ENCODE assay signal across 28 cellular contexts in the genomic region with DNA sequence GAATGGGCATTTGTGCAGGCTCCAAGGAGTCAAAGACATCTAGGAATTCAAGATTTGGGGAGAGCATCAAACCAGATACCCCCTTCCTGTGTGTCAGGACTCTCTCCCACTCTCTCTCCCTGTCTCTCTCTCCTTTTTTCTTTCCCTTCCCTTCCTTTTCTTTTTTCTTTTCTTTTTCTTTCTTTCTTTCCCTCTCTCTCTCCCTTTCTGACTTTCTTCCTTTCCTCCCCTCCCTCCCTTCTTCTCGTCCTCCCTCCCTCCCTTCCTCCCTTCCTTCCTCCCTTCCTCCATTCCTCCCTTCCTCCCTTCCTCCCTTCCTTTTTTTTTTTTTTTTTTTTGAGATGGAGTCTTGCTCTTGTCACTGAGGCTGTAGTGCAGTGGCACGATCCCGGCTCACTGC.
"Had no signal": no experiment of that assay in that cellular context is flagged by ENCODE, and none has a peak within 500 bp of the region (broad histone marks: within the 10 kb centered on the region; RNA-seq: fewer than 3 reads in every experiment).

No MANE protein-coding gene starts in this region.

- H3K4me1 ChIP-seq: colonic mucosa, esophagus muscularis mucosa, esophagus squamous epithelium, foreskin keratinocyte, gastrocnemius medialis, gastroesophageal sphincter, heart right ventricle had no signal

- DNase-seq: colonic mucosa; cortex of kidney; dermis blood vessel endothelial cell; dorsolateral prefrontal cortex; effector CD4-positive, alpha-beta T cell; effector CD8-positive, alpha-beta T cell; effector memory CD4-positive, alpha-beta T cell; effector memory CD8-positive, alpha-beta T cell; endodermal cell; erythroblast; esophagus squamous epithelium; foreskin fibroblast; foreskin keratinocyte; foreskin melanocyte; gastrocnemius medialis; glutamatergic neuron; head of caudate nucleus; heart right ventricle had no signal

- H3K27me3 ChIP-seq: colonic mucosa, hepatocyte had no signal

- H3K9me3 ChIP-seq: colonic mucosa, esophagus muscularis mucosa, esophagus squamous epithelium, gastrocnemius medialis, gastroesophageal sphincter, heart right ventricle had no signal

- H3K36me3 ChIP-seq: colonic mucosa, esophagus muscularis mucosa, esophagus squamous epithelium, gastrocnemius medialis, gastroesophageal sphincter, heart right ventricle had no signal

- H3K4me2 ChIP-seq: hepatocyte had no signal

- ATAC-seq: effector memory CD8-positive, alpha-beta T cell; esophagus mucosa; foreskin keratinocyte; gastrocnemius medialis; gastroesophageal sphincter; heart right ventricle had no signal

- H3K4me3 ChIP-seq: colonic mucosa, coronary artery, dorsolateral prefrontal cortex, esophagus muscularis mucosa, esophagus squamous epithelium, gastrocnemius medialis, gastroesophageal sphincter, heart right ventricle, hepatocyte had no signal

- H3K79me2 ChIP-seq: hepatocyte had no signal

- H3K27ac ChIP-seq: colonic mucosa, coronary artery, dorsolateral prefrontal cortex, epithelial cell of prostate, esophagus muscularis mucosa, esophagus squamous epithelium, foreskin keratinocyte, gastrocnemius medialis, gastroesophageal sphincter, heart right ventricle, hepatocyte had no signal

- H2AFZ ChIP-seq: hepatocyte had no signal

- FAIRE-seq: colon, endometrium, endothelial cell of umbilical vein, frontal cortex had no signal
